ENCODE assay signal across 1 cellular context in the genomic region with DNA sequence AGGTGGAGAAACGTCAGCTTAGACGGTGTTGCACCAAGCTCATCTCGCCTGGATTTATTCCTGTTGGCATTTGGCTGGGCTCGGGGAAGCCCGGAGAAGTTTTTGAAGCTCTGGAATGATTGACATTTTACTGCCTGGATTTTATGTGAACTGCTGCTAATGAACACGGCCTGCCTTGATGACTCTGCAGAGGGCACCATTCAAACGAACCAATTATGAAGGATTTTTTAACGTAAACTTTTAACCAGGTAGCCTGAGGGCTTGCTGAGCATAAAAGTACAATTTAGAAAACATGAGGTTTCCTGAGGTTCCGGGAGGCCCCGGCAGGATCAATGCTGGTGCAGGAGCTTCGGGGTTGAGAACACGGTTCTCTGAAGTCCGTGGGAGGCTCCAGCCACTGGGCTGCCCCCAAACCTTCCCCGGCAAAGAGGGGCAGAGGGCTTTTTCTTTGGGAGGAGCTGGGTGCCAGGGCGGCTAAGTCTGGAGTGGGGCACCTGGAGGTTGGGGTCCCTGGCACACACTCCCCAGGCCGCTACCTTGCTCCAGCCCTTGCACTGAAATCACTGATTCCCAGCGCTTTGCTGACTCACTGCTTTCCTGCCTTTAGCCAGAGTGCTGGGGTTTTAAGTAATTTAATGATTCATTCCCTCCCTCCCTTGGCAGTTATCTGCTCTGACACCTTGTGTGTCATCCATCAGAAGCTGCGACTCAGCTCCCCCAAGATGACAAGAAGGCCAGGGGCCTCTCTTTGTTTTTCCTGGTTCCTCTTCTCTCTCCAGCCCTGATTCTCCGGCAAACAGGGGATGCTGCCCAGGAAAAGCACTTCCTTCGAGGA.
TF ChIP-seq lines count a peak whose summit lies in the region.

No MANE protein-coding gene starts in this region.

TF ChIP-seq in K562, 482 proteins besides CTCF, POLR2A, EP300 and RAD21 (continued from another document and continues in another):
- TF ChIP-seq EHMT2 (IDR thresholded peaks at IDR 0.05) (peak; percentile 77; the same call in 1 of the 2 replicates), ZNF133 (CRISPR knock-in tag; IDR thresholded peaks at IDR 0.05) (no peak), EGR1 (conservative IDR thresholded peaks at IDR 0.05) (0 out of 2 replicates have a peak, but pooled peaks have one; percentile 8), MAZ (CRISPR knock-in tag; conservative IDR thresholded peaks at IDR 0.05 in 1 of 2, IDR thresholded peaks at IDR 0.05 in 1 of 2) (peak; percentile 53 to 54; a peak in 1 of 4 replicates), ZNF197 (CRISPR knock-in tag; IDR thresholded peaks at IDR 0.05; ENCODE audit: low read depth) (0 out of 2 replicates have a peak, but pooled peaks have one; percentile 54), SRSF1 (IDR thresholded peaks at IDR 0.05; ENCODE audit: low read depth, low read length) (no peak), SMARCA5 (IDR thresholded peaks at IDR 0.05) (no peak), ZNF644 (tag; IDR thresholded peaks at IDR 0.05; ENCODE audit: low read depth) (peak; percentile 66; the same call in 1 of the 2 replicates), POLR2AphosphoS5 (IDR thresholded peaks at IDR 0.05; ENCODE audit: control insufficient read depth, insufficient read depth, low read depth, low read length) (peak; percentile 74), TRIM24 (IDR thresholded peaks at IDR 0.05) (peak; percentile 54 to 60; a peak in 3 of 4 replicates), RBM22 (IDR thresholded peaks at IDR 0.05; ENCODE audit: low read depth, low read length, poor library complexity, severe bottlenecking) (no peak), MTA1 (IDR thresholded peaks at IDR 0.05; ENCODE audit: borderline replicate concordance) (0 out of 2 replicates have a peak, but pooled peaks have one; percentile 35), TCF3 (CRISPR knock-in tag; IDR thresholded peaks at IDR 0.05) (peak; percentile 95), MAFF (IDR thresholded peaks at IDR 0.05; ENCODE audit: low read length) (peak; percentile 85), ZNF143 (CRISPR knock-in tag; IDR thresholded peaks at IDR 0.05) (no peak), C11orf30 (IDR thresholded peaks at IDR 0.05; ENCODE audit: low read depth) (peak; percentile 96), FOXM1 (IDR thresholded peaks at IDR 0.05; ENCODE audit: low read depth) (peak; percentile 69; the same call in 1 of the 2 replicates), FOXM1 (CRISPR knock-in tag; IDR thresholded peaks at IDR 0.05; ENCODE audit: low read depth) (no peak), MECOM (CRISPR knock-in tag; IDR thresholded peaks at IDR 0.05) (no peak), LEF1 (IDR thresholded peaks at IDR 0.05) (0 out of 2 replicates have a peak, but pooled peaks have one; percentile 68), NCOA1 (IDR thresholded peaks at IDR 0.05; ENCODE audit: low read depth) (peak; percentile 47; the same call in 1 of the 2 replicates), ZNF24 (IDR thresholded peaks at IDR 0.05) (peak; percentile 87), JUN (IDR thresholded peaks at IDR 0.05; ENCODE audit: borderline replicate concordance, low read depth, low read length) (peak; percentile 91), JUN (CRISPR knock-in tag; IDR thresholded peaks at IDR 0.05; ENCODE audit: borderline replicate concordance) (no peak), NFE2 (IDR thresholded peaks at IDR 0.05; ENCODE audit: low read depth) (peak; percentile 98), ZSCAN32 (CRISPR knock-in tag; IDR thresholded peaks at IDR 0.05) (no peak), ATF7 (IDR thresholded peaks at IDR 0.05) (peak; percentile 67), ZNF696 (CRISPR knock-in tag; conservative IDR thresholded peaks at IDR 0.05) (no peak), STAT5A (IDR thresholded peaks at IDR 0.05; ENCODE audit: borderline replicate concordance, low read length) (peak; percentile 75), MAFG (tag; conservative IDR thresholded peaks at IDR 0.05) (peak; percentile 94), ZKSCAN8 (CRISPR knock-in tag; IDR thresholded peaks at IDR 0.05) (peak; percentile 53; the same call in 1 of the 2 replicates), JUND (IDR thresholded peaks at IDR 0.05; ENCODE audit: borderline replicate concordance, low read depth, low read length) (peak; percentile 93), JUND (tag; IDR thresholded peaks at IDR 0.05; ENCODE audit: borderline replicate concordance, low read depth, low read length) (peak; percentile 92; the same call in 2 of the 3 replicates), NFIC (IDR thresholded peaks at IDR 0.05) (peak; percentile 80), SPI1 (IDR thresholded peaks at IDR 0.05; ENCODE audit: borderline replicate concordance, low read depth, low read length) (0 out of 2 replicates have a peak, but pooled peaks have one; percentile 17), GATA2 (CRISPR knock-in tag; IDR thresholded peaks at IDR 0.05) (peak; percentile 76), CREM (IDR thresholded peaks at IDR 0.05; ENCODE audit: low read depth) (peak; percentile 63), CBFA2T2 (conservative IDR thresholded peaks at IDR 0.05) (peak; percentile 88), SMAD3 (CRISPR knock-in tag; conservative IDR thresholded peaks at IDR 0.05) (peak; percentile 56; the same call in 1 of the 2 replicates), TARDBP (IDR thresholded peaks at IDR 0.05) (0 out of 2 replicates have a peak, but pooled peaks have one; percentile 63), FOSL1 (tag; conservative IDR thresholded peaks at IDR 0.05) (peak; percentile 97), STAT5B (CRISPR knock-in tag; IDR thresholded peaks at IDR 0.05) (no peak), SMARCE1 (IDR thresholded peaks at IDR 0.05) (peak; percentile 97), SMARCC2 (IDR thresholded peaks at IDR 0.05; ENCODE audit: low read depth) (peak; percentile 91), ARNT (IDR thresholded peaks at IDR 0.05) (0 out of 4 replicates have a peak, but pooled peaks of 1 of the 2 experiments have one; percentile 41), CBFA2T3 (IDR thresholded peaks at IDR 0.05) (peak; percentile 94), WHSC1 (IDR thresholded peaks at IDR 0.05; ENCODE audit: low read length) (no peak), SMAD4 (CRISPR knock-in tag; conservative IDR thresholded peaks at IDR 0.05) (peak; percentile 54; the same call in 1 of the 2 replicates), RNF2 (IDR thresholded peaks at IDR 0.05) (peak; percentile 65; the same call in 1 of the 2 replicates), ARID2 (IDR thresholded peaks at IDR 0.05) (no peak), ZNF589 (CRISPR knock-in tag; IDR thresholded peaks at IDR 0.05; ENCODE audit: low read depth) (no peak), NCOR1 (IDR thresholded peaks at IDR 0.05) (peak; percentile 80), MEIS2 (IDR thresholded peaks at IDR 0.05; ENCODE audit: partially characterized antibody) (peak; percentile 99), ATF1 (CRISPR knock-in tag; IDR thresholded peaks at IDR 0.05) (no peak), ATF1 (tag; IDR thresholded peaks at IDR 0.05) (peak; percentile 46), SMARCA4 (IDR thresholded peaks at IDR 0.05) (peak; percentile 96), ZC3H8 (IDR thresholded peaks at IDR 0.05) (no peak), ZNF316 (IDR thresholded peaks at IDR 0.05) (peak; percentile 97), NEUROD1 (IDR thresholded peaks at IDR 0.05; ENCODE audit: borderline replicate concordance, low read depth, low read length, partially characterized antibody) (peak; percentile 76)
- TF ChIP-seq, protein P1, sequence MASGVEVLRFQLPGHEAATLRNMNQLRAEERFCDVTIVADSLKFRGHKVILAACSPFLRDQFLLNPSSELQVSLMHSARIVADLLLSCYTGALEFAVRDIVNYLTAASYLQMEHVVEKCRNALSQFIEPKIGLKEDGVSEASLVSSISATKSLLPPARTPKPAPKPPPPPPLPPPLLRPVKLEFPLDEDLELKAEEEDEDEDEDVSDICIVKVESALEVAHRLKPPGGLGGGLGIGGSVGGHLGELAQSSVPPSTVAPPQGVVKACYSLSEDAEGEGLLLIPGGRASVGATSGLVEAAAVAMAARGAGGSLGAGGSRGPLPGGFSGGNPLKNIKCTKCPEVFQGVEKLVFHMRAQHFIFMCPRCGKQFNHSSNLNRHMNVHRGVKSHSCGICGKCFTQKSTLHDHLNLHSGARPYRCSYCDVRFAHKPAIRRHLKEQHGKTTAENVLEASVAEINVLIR (CRISPR knock-in tag; IDR thresholded peaks at IDR 0.05), result no peak
- TF ChIP-seq, protein P2, sequence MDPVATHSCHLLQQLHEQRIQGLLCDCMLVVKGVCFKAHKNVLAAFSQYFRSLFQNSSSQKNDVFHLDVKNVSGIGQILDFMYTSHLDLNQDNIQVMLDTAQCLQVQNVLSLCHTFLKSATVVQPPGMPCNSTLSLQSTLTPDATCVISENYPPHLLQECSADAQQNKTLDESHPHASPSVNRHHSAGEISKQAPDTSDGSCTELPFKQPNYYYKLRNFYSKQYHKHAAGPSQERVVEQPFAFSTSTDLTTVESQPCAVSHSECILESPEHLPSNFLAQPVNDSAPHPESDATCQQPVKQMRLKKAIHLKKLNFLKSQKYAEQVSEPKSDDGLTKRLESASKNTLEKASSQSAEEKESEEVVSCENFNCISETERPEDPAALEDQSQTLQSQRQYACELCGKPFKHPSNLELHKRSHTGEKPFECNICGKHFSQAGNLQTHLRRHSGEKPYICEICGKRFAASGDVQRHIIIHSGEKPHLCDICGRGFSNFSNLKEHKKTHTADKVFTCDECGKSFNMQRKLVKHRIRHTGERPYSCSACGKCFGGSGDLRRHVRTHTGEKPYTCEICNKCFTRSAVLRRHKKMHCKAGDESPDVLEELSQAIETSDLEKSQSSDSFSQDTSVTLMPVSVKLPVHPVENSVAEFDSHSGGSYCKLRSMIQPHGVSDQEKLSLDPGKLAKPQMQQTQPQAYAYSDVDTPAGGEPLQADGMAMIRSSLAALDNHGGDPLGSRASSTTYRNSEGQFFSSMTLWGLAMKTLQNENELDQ (CRISPR knock-in tag; IDR thresholded peaks at IDR 0.05; ENCODE audit: borderline replicate concordance), result no peak
- TF ChIP-seq, protein P3, sequence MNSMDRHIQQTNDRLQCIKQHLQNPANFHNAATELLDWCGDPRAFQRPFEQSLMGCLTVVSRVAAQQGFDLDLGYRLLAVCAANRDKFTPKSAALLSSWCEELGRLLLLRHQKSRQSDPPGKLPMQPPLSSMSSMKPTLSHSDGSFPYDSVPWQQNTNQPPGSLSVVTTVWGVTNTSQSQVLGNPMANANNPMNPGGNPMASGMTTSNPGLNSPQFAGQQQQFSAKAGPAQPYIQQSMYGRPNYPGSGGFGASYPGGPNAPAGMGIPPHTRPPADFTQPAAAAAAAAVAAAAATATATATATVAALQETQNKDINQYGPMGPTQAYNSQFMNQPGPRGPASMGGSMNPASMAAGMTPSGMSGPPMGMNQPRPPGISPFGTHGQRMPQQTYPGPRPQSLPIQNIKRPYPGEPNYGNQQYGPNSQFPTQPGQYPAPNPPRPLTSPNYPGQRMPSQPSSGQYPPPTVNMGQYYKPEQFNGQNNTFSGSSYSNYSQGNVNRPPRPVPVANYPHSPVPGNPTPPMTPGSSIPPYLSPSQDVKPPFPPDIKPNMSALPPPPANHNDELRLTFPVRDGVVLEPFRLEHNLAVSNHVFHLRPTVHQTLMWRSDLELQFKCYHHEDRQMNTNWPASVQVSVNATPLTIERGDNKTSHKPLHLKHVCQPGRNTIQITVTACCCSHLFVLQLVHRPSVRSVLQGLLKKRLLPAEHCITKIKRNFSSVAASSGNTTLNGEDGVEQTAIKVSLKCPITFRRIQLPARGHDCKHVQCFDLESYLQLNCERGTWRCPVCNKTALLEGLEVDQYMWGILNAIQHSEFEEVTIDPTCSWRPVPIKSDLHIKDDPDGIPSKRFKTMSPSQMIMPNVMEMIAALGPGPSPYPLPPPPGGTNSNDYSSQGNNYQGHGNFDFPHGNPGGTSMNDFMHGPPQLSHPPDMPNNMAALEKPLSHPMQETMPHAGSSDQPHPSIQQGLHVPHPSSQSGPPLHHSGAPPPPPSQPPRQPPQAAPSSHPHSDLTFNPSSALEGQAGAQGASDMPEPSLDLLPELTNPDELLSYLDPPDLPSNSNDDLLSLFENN (IDR thresholded peaks at IDR 0.05; ENCODE audit: low read depth in 2 of 2, low read length in 2 of 2), result peak in 1 of 2 experiments; percentile 88; a peak in 2 of 4 replicates
- TF ChIP-seq, protein P4, sequence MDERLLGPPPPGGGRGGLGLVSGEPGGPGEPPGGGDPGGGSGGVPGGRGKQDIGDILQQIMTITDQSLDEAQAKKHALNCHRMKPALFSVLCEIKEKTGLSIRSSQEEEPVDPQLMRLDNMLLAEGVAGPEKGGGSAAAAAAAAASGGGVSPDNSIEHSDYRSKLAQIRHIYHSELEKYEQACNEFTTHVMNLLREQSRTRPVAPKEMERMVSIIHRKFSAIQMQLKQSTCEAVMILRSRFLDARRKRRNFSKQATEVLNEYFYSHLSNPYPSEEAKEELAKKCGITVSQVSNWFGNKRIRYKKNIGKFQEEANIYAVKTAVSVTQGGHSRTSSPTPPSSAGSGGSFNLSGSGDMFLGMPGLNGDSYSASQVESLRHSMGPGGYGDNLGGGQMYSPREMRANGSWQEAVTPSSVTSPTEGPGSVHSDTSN (CRISPR knock-in tag; IDR thresholded peaks at IDR 0.05; ENCODE audit: low read depth), result peak; percentile 43
- TF ChIP-seq, protein P4 (tag; conservative IDR thresholded peaks at IDR 0.05; ENCODE audit: low read depth), result peak; percentile 98
- TF ChIP-seq, protein P5, sequence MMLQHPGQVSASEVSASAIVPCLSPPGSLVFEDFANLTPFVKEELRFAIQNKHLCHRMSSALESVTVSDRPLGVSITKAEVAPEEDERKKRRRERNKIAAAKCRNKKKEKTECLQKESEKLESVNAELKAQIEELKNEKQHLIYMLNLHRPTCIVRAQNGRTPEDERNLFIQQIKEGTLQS (IDR thresholded peaks at IDR 0.05), result peak; percentile 91
- TF ChIP-seq, protein P5 (CRISPR knock-in tag; conservative IDR thresholded peaks at IDR 0.05), result 0 out of 2 replicates have a peak, but pooled peaks have one; percentile 56
- TF ChIP-seq, protein P6, sequence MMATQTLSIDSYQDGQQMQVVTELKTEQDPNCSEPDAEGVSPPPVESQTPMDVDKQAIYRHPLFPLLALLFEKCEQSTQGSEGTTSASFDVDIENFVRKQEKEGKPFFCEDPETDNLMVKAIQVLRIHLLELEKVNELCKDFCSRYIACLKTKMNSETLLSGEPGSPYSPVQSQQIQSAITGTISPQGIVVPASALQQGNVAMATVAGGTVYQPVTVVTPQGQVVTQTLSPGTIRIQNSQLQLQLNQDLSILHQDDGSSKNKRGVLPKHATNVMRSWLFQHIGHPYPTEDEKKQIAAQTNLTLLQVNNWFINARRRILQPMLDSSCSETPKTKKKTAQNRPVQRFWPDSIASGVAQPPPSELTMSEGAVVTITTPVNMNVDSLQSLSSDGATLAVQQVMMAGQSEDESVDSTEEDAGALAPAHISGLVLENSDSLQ (IDR thresholded peaks at IDR 0.05), result peak; percentile 89
